Comparison of ENCODE assay signal across 19 cellular contexts in the genomic region with DNA sequence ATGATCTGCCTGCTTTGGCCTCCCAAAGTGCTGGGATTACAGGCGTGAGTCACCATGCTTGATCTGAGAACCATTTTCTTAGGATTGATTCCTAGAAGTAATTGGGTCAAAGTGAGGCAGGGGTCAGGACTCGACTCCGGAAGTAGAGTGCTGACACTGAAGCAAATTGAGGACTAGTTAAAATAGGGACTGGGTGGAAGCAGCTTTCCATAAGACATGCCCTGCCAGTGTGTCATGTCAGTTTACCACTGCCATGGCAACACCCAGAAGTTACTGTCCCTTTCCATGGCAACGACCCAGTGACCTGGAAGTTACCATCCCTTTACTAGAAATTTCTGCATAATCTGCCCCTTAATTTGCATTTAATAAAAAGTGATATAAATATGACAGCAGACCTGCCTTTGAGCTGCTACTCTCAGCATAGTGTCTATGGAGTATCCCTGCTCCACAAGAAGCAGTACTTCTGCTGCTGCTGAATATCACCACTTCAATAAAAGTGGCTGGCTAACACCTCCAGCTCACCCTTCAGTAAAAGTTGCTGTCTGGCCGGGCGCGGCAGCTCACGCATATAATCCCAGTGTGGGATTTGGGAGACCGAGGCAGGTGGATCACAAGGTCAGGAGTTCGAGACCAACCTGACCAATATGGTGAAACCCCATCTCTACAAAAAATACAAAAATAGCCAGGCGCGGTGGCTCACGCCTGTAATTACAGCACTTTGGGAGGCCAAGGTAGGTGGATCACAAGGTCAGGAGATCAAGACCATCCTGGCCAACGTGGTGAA. TPM values are rescaled to one million over a fixed set of nuclear protein-coding genes. Genes with fewer than 3 reads are reported as not detected.
DNase-seq lines count a peak whose midpoint lies in the region; ATAC-seq and TF ChIP-seq lines count a peak whose summit lies in the region.
"Had no signal": no experiment of that assay in that cellular context is flagged by ENCODE, and none has a peak within 500 bp of the region (broad histone marks: within the 10 kb centered on the region; RNA-seq: fewer than 3 reads in every experiment).

No MANE protein-coding gene starts in this region.

- DNase-seq in GM23248 (peak; percentile 40), MV-4-11 (lab: John Stamatoyannopoulos, UW) (peak; percentile 33), endodermal cell (peak; percentile 29), mesenteric fat pad (ENCODE audit: low spot score) (peak; percentile 65), G401 (ENCODE audit: low spot score) (no peak), T1000 (lab: John Stamatoyannopoulos, UW) (no peak)
- DNase-seq: activated CD4-positive, alpha-beta T cell treated with anti-CD3 and anti-CD28 coated beads for 4 hours; activated T-cell treated with anti-CD3 and anti-CD28 coated beads, Interleukin-2, amount 50 U/mL, for 1 hour; effector CD4-positive, alpha-beta T cell; hypothalamus; left lung; NCI-H1436 treated with DMSO at 0.1 percent for 48 hours; NCI-H345; ovary had no signal

- H3K36me3 Mint-ChIP-seq in endodermal cell (ENCODE audit: low read depth), result no peaks in the 10 kb centered on the region
- H3K36me3 Mint-ChIP-seq: activated naive CD4-positive, alpha-beta T cell treated with anti-CD3 and anti-CD28 coated beads, Interleukin-2, amount 50 U/mL, for 72 hours had no signal

- no peaks in the 10 kb centered on the region for H3K79me2 ChIP-seq in GM23248 (ENCODE audit: insufficient read depth)

- H3K27ac ChIP-seq in GM23248 (no peak overlapping the region), endodermal cell (ENCODE audit: low read depth, low read length) (no peak overlapping the region)
- H3K27ac ChIP-seq: C4-2B, left lung, ovary, skin epidermis, tibial artery had no signal

- H3K9me3 Mint-ChIP-seq in endodermal cell, result no peaks in the 10 kb centered on the region

- no peaks in the 10 kb centered on the region for H3F3A ChIP-seq in GM23248 (ENCODE audit: insufficient read depth)

- TF ChIP-seq CTCF in endodermal cell (conservative IDR thresholded peaks at IDR 0.05), result no peak

- H3K36me3 ChIP-seq in GM23248 (ENCODE audit: low read depth) (no peaks in the 10 kb centered on the region), endodermal cell (ENCODE audit: control insufficient read depth, insufficient read depth, low read length) (no peaks in the 10 kb centered on the region)
- H3K36me3 ChIP-seq: left lung, ovary, tibial artery had no signal

- H3K9ac ChIP-seq in GM23248 (no peak overlapping the region), endodermal cell (ENCODE audit: extremely low read depth, low read length, poor library complexity, severe bottlenecking) (no peak overlapping the region)

- no peaks in the 10 kb centered on the region for H3K4me1 ChIP-seq in GM23248 (ENCODE audit: insufficient read depth)
- no peaks in the 10 kb centered on the region for H3K4me1 ChIP-seq in endodermal cell (ENCODE audit: control insufficient read depth, insufficient read depth, low read length)
- H3K4me1 ChIP-seq: left lung, tibial artery had no signal

- H3K27ac Mint-ChIP-seq in endodermal cell, result no peak overlapping the region

- no peak overlapping the region for H3K4me2 ChIP-seq in GM23248 (ENCODE audit: unreplicated experiment)

- no peak for ATAC-seq in HG02571 (IDR thresholded peaks at IDR 0.05; ENCODE audit: unreplicated experiment)
- ATAC-seq: activated naive CD4-positive, alpha-beta T cell treated with anti-CD3 and anti-CD28 coated beads, Interleukin-2, amount 50 U/mL, for 72 hours; left lung had no signal

- no peaks in the 10 kb centered on the region for H3K27me3 Mint-ChIP-seq in endodermal cell (ENCODE audit: insufficient read depth)

- H2AFZ ChIP-seq in GM23248, result no peak overlapping the region

- no peaks in the 10 kb centered on the region for H3K9me2 ChIP-seq in GM23248 (ENCODE audit: insufficient read depth)

- H3K9me3 ChIP-seq in GM23248 (ENCODE audit: low read depth) (no peaks in the 10 kb centered on the region), endodermal cell (ENCODE audit: control insufficient read depth, low read length) (no peaks in the 10 kb centered on the region)
- H3K9me3 ChIP-seq: left lung, ovary, tibial artery had no signal

- H4K20me1 ChIP-seq in GM23248 (ENCODE audit: insufficient read depth), result no peaks in the 10 kb centered on the region

- no peak overlapping the region for H3K4me3 ChIP-seq in GM23248
- no peak overlapping the region for H3K4me3 ChIP-seq in endodermal cell (ENCODE audit: low read length)
- H3K4me3 ChIP-seq: left lung, ovary, skin epidermis, tibial artery had no signal

- H3K27me3 ChIP-seq in GM23248 (replicated peaks; ENCODE audit: insufficient read depth), result no peaks in the 10 kb centered on the region
- no peaks in the 10 kb centered on the region for H3K27me3 ChIP-seq in endodermal cell (ENCODE audit: control insufficient read depth, insufficient read depth, low read length, poor library complexity, severe bottlenecking)
- H3K27me3 ChIP-seq: left lung, ovary, tibial artery had no signal

- no peaks in the 10 kb centered on the region for H3K4me1 Mint-ChIP-seq in endodermal cell

- H3K4me3 Mint-ChIP-seq in endodermal cell, result no peak overlapping the region

- in situ Hi-C loops in GM23248 (cut with MboI), result no loop called here
- in situ Hi-C loops in G401 (cut with HindIII; ENCODE audit: low sequenced_read_pairs), result no loop called here

- 83 to 86% methylated on average over 14 of the region's 14 CpGs for WGBS in GM23248 (ENCODE audit: low coverage in 1 of 2, low lambda C conversion rate in 2 of 2, missing lambda C conversion rate in 2 of 2), 2 experiments
- 79 to 88% methylated on average over 11 to 14 of the region's 14 CpGs for WGBS in endodermal cell (ENCODE audit: insufficient coverage in 1 of 2, insufficient read length in 1 of 2), 2 experiments

RNA-seq across cellular contexts. Expression of a gene that starts 47.8 kb away (rescaled TPM):
- 18.0 and 20.9 TPM in 2 replicates for total RNA-seq in GM23248 (2014; rRNA removed; shearing (Covaris generic))
- polyA plus RNA-seq in GM23248 (2016; fragmentation: Nextera tagmentation; extraction: Ambion mirVana), result 7.1 and 8.0 TPM in 2 replicates
- total RNA-seq in endodermal cell (10 to 100 TPM; 33.9 to 51.9 TPM), mesenteric fat pad (31.6 TPM)
- 4.3 TPM for polyA plus RNA-seq in endodermal cell (2013, experiment 1 of 2)
- polyA plus RNA-seq in endodermal cell (2013, experiment 2 of 2), result 4.5 TPM
- 24.4 and 25.8 TPM in 2 replicates for total RNA-seq in G401 (2014; rRNA removed; shearing (Covaris generic))

Comparison
In these comparisons a context has a peak if more than half of its experiments do, and no peak if none do; other contexts are left out.
1. DNase-seq: peak in GM23248 (single experiment), MV-4-11 (single experiment), endodermal cell (single experiment) and mesenteric fat pad (single experiment); none in G401 (single experiment) and T1000 (single experiment).